In genomic region chr22:22968366-22968765, GRCh38 we compare ENCODE assay signal across 35 cellular contexts.
"Had no signal": no experiment of that assay in that cellular context is flagged by ENCODE, and none has a peak within 500 bp of the region (broad histone marks: within the 10 kb centered on the region; RNA-seq: fewer than 3 reads in every experiment).

No MANE protein-coding gene starts in this region.

- H3K4me3 Mint-ChIP-seq: activated B cell treated with CpG ODN at 0.5 μM for 24 hours; activated CD4-positive, alpha-beta memory T cell treated with anti-CD3 and anti-CD28 coated beads for 36 hours; activated CD4-positive, alpha-beta T cell treated with anti-CD3 and anti-CD28 coated beads, Interleukin-2, amount 10 ng/mL, durations not matched to agents 24 days and 14 days; activated CD8-positive, alpha-beta memory T cell treated with anti-CD3 and anti-CD28 coated beads, Interleukin-2, amount 10 ng/mL, durations not matched to agents 7 days and 5 days; activated CD8-positive, alpha-beta T cell treated with anti-CD3 and anti-CD28 coated beads, Interleukin-2, amount 10 ng/mL, durations not matched to agents 7 days and 5 days; activated naive CD4-positive, alpha-beta T cell treated with anti-CD3 and anti-CD28 coated beads for 36 hours; activated naive CD4-positive, alpha-beta T cell treated with anti-CD3 and anti-CD28 coated beads, Interleukin-2, amount 50 U/mL, for 24 hours; activated naive CD8-positive, alpha-beta T cell treated with anti-CD3 and anti-CD28 coated beads for 36 hours; activated naive CD8-positive, alpha-beta T cell treated with anti-CD3 and anti-CD28 coated beads, Interleukin-2, amount 50 U/mL, for 24 hours; activated T-helper 1 cell treated with anti-CD3 and anti-CD28 coated beads, Interleukin-12 subunit alpha, Interleukin-12 subunit beta, Interleukin-2, Interleukin-4 antibody, amounts not matched to agents 30 ng/mL and 10 ng/mL and 1 ng/mL, durations not matched to agents 14 hours and 24 hours and 36 hours; effector memory CD8-positive, alpha-beta T cell; T-helper 17 cell; T-helper 2 cell treated with Interferon-gamma antibody and Interleukin-4, amounts not matched to agents 5 μg/mL and 100 μg/mL, for 36 hours had no signal

- ATAC-seq: activated CD4-positive, CD25-positive, alpha-beta regulatory T cell treated with anti-CD3 and anti-CD28 coated beads, Interleukin-2, amount 50 U/mL, for 24 hours; activated CD8-positive, alpha-beta memory T cell treated with anti-CD3 and anti-CD28 coated beads, Interleukin-2, amount 10 ng/mL, durations not matched to agents 7 days and 5 days; activated CD8-positive, alpha-beta T cell treated with anti-CD3 and anti-CD28 coated beads, Interleukin-2, amount 10 ng/mL, durations not matched to agents 7 days and 5 days; activated naive CD8-positive, alpha-beta T cell treated with anti-CD3 and anti-CD28 coated beads, Interleukin-2, amount 50 U/mL, for 24 hours; body of pancreas; effector memory CD8-positive, alpha-beta T cell; foreskin keratinocyte; gastrocnemius medialis; heart left ventricle; T-helper 17 cell had no signal

- H3K9me3 ChIP-seq: adrenal gland, body of pancreas, esophagus muscularis mucosa, gastrocnemius medialis had no signal

- H3K4me1 ChIP-seq: adrenal gland, body of pancreas, esophagus muscularis mucosa, foreskin keratinocyte, gastrocnemius medialis, heart left ventricle had no signal

- H3K4me1 Mint-ChIP-seq: activated CD4-positive, alpha-beta T cell treated with anti-CD3 and anti-CD28 coated beads, Interleukin-2, amount 10 ng/mL, durations not matched to agents 24 days and 14 days; activated CD8-positive, alpha-beta memory T cell treated with anti-CD3 and anti-CD28 coated beads, Interleukin-2, amount 10 ng/mL, durations not matched to agents 7 days and 5 days; activated naive CD4-positive, alpha-beta T cell treated with anti-CD3 and anti-CD28 coated beads, Interleukin-2, amount 50 U/mL, for 24 hours; activated naive CD8-positive, alpha-beta T cell treated with anti-CD3 and anti-CD28 coated beads for 36 hours; activated naive CD8-positive, alpha-beta T cell treated with anti-CD3 and anti-CD28 coated beads, Interleukin-2, amount 50 U/mL, for 24 hours; T-helper 17 cell had no signal

- H3K36me3 ChIP-seq: adrenal gland, esophagus muscularis mucosa, gastrocnemius medialis, heart left ventricle, WERI-Rb-1 had no signal

- H3K36me3 Mint-ChIP-seq: activated CD4-positive, alpha-beta memory T cell treated with anti-CD3 and anti-CD28 coated beads for 36 hours; activated CD8-positive, alpha-beta memory T cell treated with anti-CD3 and anti-CD28 coated beads, Interleukin-2, amount 10 ng/mL, durations not matched to agents 7 days and 5 days; activated naive CD8-positive, alpha-beta T cell treated with anti-CD3 and anti-CD28 coated beads for 36 hours had no signal

- DNase-seq: activated B cell treated with CpG ODN at 0.5 μM for 24 hours; activated CD4-positive, alpha-beta memory T cell treated with anti-CD3 and anti-CD28 coated beads for 36 hours; activated CD4-positive, alpha-beta T cell treated with anti-CD3 and anti-CD28 coated beads, Interleukin-2, amount 10 ng/mL, durations not matched to agents 24 days and 14 days; activated CD8-positive, alpha-beta memory T cell treated with anti-CD3 and anti-CD28 coated beads, Interleukin-2, amount 10 ng/mL, durations not matched to agents 7 days and 5 days; activated CD8-positive, alpha-beta memory T cell treated with anti-CD3 and anti-CD28 coated beads, Interleukin-2, amount 50 U/mL, for 4 hours; activated CD8-positive, alpha-beta T cell treated with anti-CD3 and anti-CD28 coated beads, Interleukin-2, amount 10 ng/mL, durations not matched to agents 7 days and 5 days; activated effector memory CD4-positive, alpha-beta T cell treated with anti-CD3 and anti-CD28 coated beads, Interleukin-2, amount 50 U/mL, for 16 hours; activated naive CD4-positive, alpha-beta T cell treated with anti-CD3 and anti-CD28 coated beads for 36 hours; activated naive CD8-positive, alpha-beta T cell treated with anti-CD3 and anti-CD28 coated beads for 36 hours; activated naive CD8-positive, alpha-beta T cell treated with anti-CD3 and anti-CD28 coated beads, Interleukin-2, amount 50 U/mL, for 24 hours; activated T-cell treated with anti-CD3 and anti-CD28 coated beads, Interleukin-2, amount 50 U/mL, for 1 hour; activated T-cell treated with anti-CD3 and anti-CD28 coated beads, Interleukin-2, amount 50 U/mL, for 48 hours; adrenal gland; amygdala; aorta; body of pancreas; caudate nucleus; cortex of kidney; dermis blood vessel endothelial cell; effector CD4-positive, alpha-beta T cell; effector memory CD8-positive, alpha-beta T cell; erythroblast; foreskin keratinocyte; gastrocnemius medialis; glutamatergic neuron; heart left ventricle; T-helper 17 cell; T1000; WERI-Rb-1 had no signal

- H3K27me3 ChIP-seq: body of pancreas had no signal

- H3K4me3 ChIP-seq: adrenal gland, body of pancreas, esophagus muscularis mucosa, gastrocnemius medialis, heart left ventricle had no signal

- H3K9me3 Mint-ChIP-seq: activated B cell treated with CpG ODN at 0.5 μM for 24 hours; activated CD4-positive, alpha-beta memory T cell treated with anti-CD3 and anti-CD28 coated beads for 36 hours; activated naive CD4-positive, alpha-beta T cell treated with anti-CD3 and anti-CD28 coated beads for 36 hours; activated naive CD4-positive, alpha-beta T cell treated with anti-CD3 and anti-CD28 coated beads, Interleukin-2, amount 50 U/mL, for 24 hours; activated naive CD8-positive, alpha-beta T cell treated with anti-CD3 and anti-CD28 coated beads for 36 hours; activated naive CD8-positive, alpha-beta T cell treated with anti-CD3 and anti-CD28 coated beads, Interleukin-2, amount 50 U/mL, for 24 hours; activated T-helper 1 cell treated with anti-CD3 and anti-CD28 coated beads, Interleukin-12 subunit alpha, Interleukin-12 subunit beta, Interleukin-2, Interleukin-4 antibody, amounts not matched to agents 30 ng/mL and 10 ng/mL and 1 ng/mL, durations not matched to agents 14 hours and 24 hours and 36 hours; activated T-helper 2 cell treated with anti-CD3 and anti-CD28 coated beads, Interferon-gamma antibody, Interleukin-2, Interleukin-4, amounts not matched to agents 10 μg/mL and 5 μg/mL and 100 μg/mL, durations not matched to agents 14 hours and 24 hours and 36 hours; effector memory CD8-positive, alpha-beta T cell; T-helper 2 cell treated with Interferon-gamma antibody and Interleukin-4, amounts not matched to agents 5 μg/mL and 100 μg/mL, for 36 hours had no signal

- H3K27ac ChIP-seq: adrenal gland, body of pancreas, esophagus muscularis mucosa, foreskin keratinocyte, gastrocnemius medialis, heart left ventricle, WERI-Rb-1 had no signal

- H3K27ac Mint-ChIP-seq: activated B cell treated with CpG ODN at 0.5 μM for 24 hours; activated CD4-positive, alpha-beta memory T cell treated with anti-CD3 and anti-CD28 coated beads for 36 hours; activated CD4-positive, alpha-beta T cell treated with anti-CD3 and anti-CD28 coated beads, Interleukin-2, amount 10 ng/mL, durations not matched to agents 24 days and 14 days; activated CD8-positive, alpha-beta memory T cell treated with anti-CD3 and anti-CD28 coated beads, Interleukin-2, amount 10 ng/mL, durations not matched to agents 7 days and 5 days; activated CD8-positive, alpha-beta T cell treated with anti-CD3 and anti-CD28 coated beads, Interleukin-2, amount 10 ng/mL, durations not matched to agents 7 days and 5 days; activated naive CD4-positive, alpha-beta T cell treated with anti-CD3 and anti-CD28 coated beads for 36 hours; activated naive CD4-positive, alpha-beta T cell treated with anti-CD3 and anti-CD28 coated beads, Interleukin-2, amount 50 U/mL, for 24 hours; activated naive CD8-positive, alpha-beta T cell treated with anti-CD3 and anti-CD28 coated beads for 36 hours; activated naive CD8-positive, alpha-beta T cell treated with anti-CD3 and anti-CD28 coated beads, Interleukin-2, amount 50 U/mL, for 24 hours; activated T-helper 1 cell treated with anti-CD3 and anti-CD28 coated beads, Interleukin-12 subunit alpha, Interleukin-12 subunit beta, Interleukin-2, Interleukin-4 antibody, amounts not matched to agents 30 ng/mL and 10 ng/mL and 1 ng/mL, durations not matched to agents 14 hours and 24 hours and 36 hours; activated T-helper 2 cell treated with anti-CD3 and anti-CD28 coated beads, Interferon-gamma antibody, Interleukin-2, Interleukin-4, amounts not matched to agents 10 μg/mL and 5 μg/mL and 100 μg/mL, durations not matched to agents 14 hours and 24 hours and 36 hours; effector memory CD8-positive, alpha-beta T cell; T-helper 17 cell; T-helper 2 cell treated with Interferon-gamma antibody and Interleukin-4, amounts not matched to agents 5 μg/mL and 100 μg/mL, for 36 hours had no signal
